In the genomic region with DNA sequence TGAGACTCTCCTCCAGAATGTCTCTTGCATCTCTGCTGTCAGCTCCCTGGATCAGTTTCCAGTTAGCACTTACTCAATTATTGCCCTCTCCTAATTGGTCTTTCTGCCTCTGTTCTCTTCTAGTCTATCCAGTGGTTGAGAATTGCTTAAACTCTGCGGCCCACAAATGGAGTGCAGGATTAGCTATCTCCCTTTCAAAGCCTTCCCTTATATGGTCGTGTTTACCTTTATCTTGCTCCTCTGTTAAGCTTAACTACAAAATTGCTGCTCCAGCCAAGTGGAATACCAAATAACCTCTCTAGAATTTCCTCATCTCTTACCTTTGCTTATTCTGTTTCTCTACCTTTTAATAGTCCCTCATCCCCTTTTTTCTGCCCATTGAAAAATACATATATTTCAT, we compare ENCODE assay signal across 19 cellular contexts.
DNase-seq lines count a peak whose midpoint lies in the region; ATAC-seq, FAIRE-seq and TF ChIP-seq lines count a peak whose summit lies in the region.
"Had no signal": no experiment of that assay in that cellular context is flagged by ENCODE, and none has a peak within 500 bp of the region (broad histone marks: within the 10 kb centered on the region; RNA-seq: fewer than 3 reads in every experiment).

No MANE protein-coding gene starts in this region.

- 17 to 34% (median 31%) methylated on average over 2 of the region's 2 CpGs for WGBS in small intestine, 3 donors

- no peaks in the 10 kb centered on the region for H3K36me3 ChIP-seq in GM23338 (ENCODE audit: insufficient read depth)
- no peaks in the 10 kb centered on the region for H3K36me3 ChIP-seq in lower lobe of right lung
- no peaks in the 10 kb centered on the region for H3K36me3 ChIP-seq in small intestine (ENCODE audit: control insufficient read depth in 2 of 2, insufficient read depth in 2 of 2, low read length in 2 of 2)

- no peak overlapping the region for H3K4me2 ChIP-seq in GM23338

- H3K27ac Mint-ChIP-seq in GM23338 = 0 out of 2 replicates have a peak overlapping the region, but pooled peaks have one; percentile 8
- H3K27ac Mint-ChIP-seq: CD8-positive, alpha-beta T cell; T-helper 1 cell treated with Interleukin-12 subunit alpha and Interleukin-12 subunit beta and Interleukin-4 antibody, amounts not matched to agents 30 μg/mL and 1 μg/mL, for 36 hours had no signal

- H3K9me2 ChIP-seq in GM23338 (ENCODE audit: insufficient read depth) = peaks cover 7% of the 10 kb centered on the region; the same call in 1 of the 2 replicates

- TF ChIP-seq CTCF in GM23338 (conservative IDR thresholded peaks at IDR 0.05; ENCODE audit: low read depth in 2 of 2) (no peak), lower lobe of right lung (IDR thresholded peaks at IDR 0.05) (no peak)

- H3K27ac ChIP-seq in GM23338 (ENCODE audit: low read depth) = no peak overlapping the region
- H3K27ac ChIP-seq in lower lobe of right lung = no peak overlapping the region
- no peak overlapping the region for H3K27ac ChIP-seq in small intestine (ENCODE audit: low read depth in 1 of 2, low read length in 1 of 2)
- H3K27ac ChIP-seq: 22Rv1 had no signal

- peaks cover 12% of the 10 kb centered on the region for H3K4me1 Mint-ChIP-seq in GM23338

- peaks cover 4% of the 10 kb centered on the region for H3K4me1 ChIP-seq in GM23338 (ENCODE audit: insufficient read depth)
- H3K4me1 ChIP-seq in lower lobe of right lung = no peaks in the 10 kb centered on the region
- H3K4me1 ChIP-seq in small intestine (ENCODE audit: control insufficient read depth in 2 of 2, insufficient read depth in 1 of 2, low read depth in 1 of 2, low read length in 1 of 2) = no peaks in the 10 kb centered on the region

- H3K79me2 ChIP-seq in GM23338 (replicated peaks; ENCODE audit: insufficient read depth) = no peaks in the 10 kb centered on the region

- no peaks in the 10 kb centered on the region for H3K36me3 Mint-ChIP-seq in GM23338 (ENCODE audit: low read depth)
- H3K36me3 Mint-ChIP-seq: CD8-positive, alpha-beta T cell had no signal

- no peak for FAIRE-seq in small intestine (lab: Jason Lieb, UNC)
- FAIRE-seq: D721Med, RCC 7860 had no signal

- no peaks in the 10 kb centered on the region for H3K9me3 Mint-ChIP-seq in GM23338
- H3K9me3 Mint-ChIP-seq: CD8-positive, alpha-beta T cell; T-helper 1 cell treated with Interleukin-12 subunit alpha and Interleukin-12 subunit beta and Interleukin-4 antibody, amounts not matched to agents 30 μg/mL and 1 μg/mL, for 36 hours had no signal

- DNase-seq in DMS79 treated with DMSO at 0.1 percent for 48 hours (lab: John Stamatoyannopoulos, UW) = peak; percentile 33
- no peak for DNase-seq in DMS79 (lab: John Stamatoyannopoulos, UW)
- peak; percentile 43 for DNase-seq in GM23338 (ENCODE audit: low spot score)
- peak; percentile 7 for DNase-seq in OCI-M1 (lab: John Stamatoyannopoulos, UW)
- no peak for DNase-seq in lower lobe of right lung
- no peak for DNase-seq in small intestine
- no peak for DNase-seq in mesenteric fat pad (ENCODE audit: low spot score)
- DNase-seq in NCI-H226 = no peak
- DNase-seq: CD8-positive, alpha-beta T cell; NCI-H1417 treated with DMSO at 0.1 percent for 48 hours; NCI-H2081 treated with DMSO at 0.1 percent for 48 hours; NCI-H526; SHP77 had no signal

- H3K27me3 Mint-ChIP-seq in GM23338 (ENCODE audit: insufficient read depth, low read depth, poor library complexity) = peaks cover 5% of the 10 kb centered on the region

- H3F3A ChIP-seq in GM23338 (replicated peaks; ENCODE audit: low read depth) = no peaks in the 10 kb centered on the region

- H3K4me3 ChIP-seq in GM23338 (no peak overlapping the region), lower lobe of right lung (no peak overlapping the region), small intestine (ENCODE audit: low read depth in 1 of 2, low read length in 2 of 2) (no peak overlapping the region)

- H4K20me1 ChIP-seq in GM23338 (replicated peaks; ENCODE audit: insufficient read depth) = no peaks in the 10 kb centered on the region

- peak; percentile 83 for ATAC-seq in GM23338
- ATAC-seq in lower lobe of right lung = peak; percentile 24 to 53
- ATAC-seq: CD8-positive, alpha-beta T cell; HCT116; SK-N-SH treated with all-trans-retinoic acid at 6 μM for 48 hours had no signal

- no peaks in the 10 kb centered on the region for H3K27me3 ChIP-seq in GM23338 (ENCODE audit: insufficient read depth)
- no peaks in the 10 kb centered on the region for H3K27me3 ChIP-seq in lower lobe of right lung (ENCODE audit: low read depth)
- no peaks in the 10 kb centered on the region for H3K27me3 ChIP-seq in small intestine (ENCODE audit: control insufficient read depth in 2 of 2, insufficient read depth in 2 of 2, low read length in 2 of 2)

- H3K9me3 ChIP-seq in lower lobe of right lung (no peaks in the 10 kb centered on the region), small intestine (ENCODE audit: control insufficient read depth, low read depth) (no peaks in the 10 kb centered on the region)

- H3K4me3 Mint-ChIP-seq in GM23338 = no peak overlapping the region
- H3K4me3 Mint-ChIP-seq: CD8-positive, alpha-beta T cell; T-helper 1 cell treated with Interleukin-12 subunit alpha and Interleukin-12 subunit beta and Interleukin-4 antibody, amounts not matched to agents 30 μg/mL and 1 μg/mL, for 36 hours had no signal

- no peak overlapping the region for H2AFZ ChIP-seq in GM23338

- intact Hi-C loops in lower lobe of right lung (cut with DNase I) = no loop called here

TF ChIP-seq in GM23338, 12 proteins besides CTCF, POLR2A, EP300 and RAD21 (continues in another document):
- no peak for TF ChIP-seq NANOG (IDR thresholded peaks at IDR 0.05; ENCODE audit: borderline replicate concordance)
- TF ChIP-seq EZH2 (IDR thresholded peaks at IDR 0.05; ENCODE audit: low read depth, unreplicated experiment) = no peak
- TF ChIP-seq STAT1 (IDR thresholded peaks at IDR 0.05; ENCODE audit: unreplicated experiment) = no peak
- TF ChIP-seq CREB1 (CRISPR knock-in tag; IDR thresholded peaks at IDR 0.05; ENCODE audit: low read depth) = no peak
- TF ChIP-seq ZNF331 (CRISPR knock-in tag; IDR thresholded peaks at IDR 0.05; ENCODE audit: low read depth) = no peak
- TF ChIP-seq ZNF462 (CRISPR knock-in tag; IDR thresholded peaks at IDR 0.05) = no peak
- TF ChIP-seq JUNB (IDR thresholded peaks at IDR 0.05; ENCODE audit: unreplicated experiment) = no peak

Comparison
In these comparisons a context has a peak if more than half of its experiments do, and no peak if none do; other contexts are left out.
1. DNase-seq: peak in DMS79 treated with DMSO at 0.1 percent for 48 hours (single experiment), GM23338 (single experiment) and OCI-M1 (single experiment); none in DMS79 (single experiment), lower lobe of right lung (single experiment), small intestine (single experiment), mesenteric fat pad (single experiment) and NCI-H226 (single experiment).